ENCODE assay signal across 26 cellular contexts in the genomic region with DNA sequence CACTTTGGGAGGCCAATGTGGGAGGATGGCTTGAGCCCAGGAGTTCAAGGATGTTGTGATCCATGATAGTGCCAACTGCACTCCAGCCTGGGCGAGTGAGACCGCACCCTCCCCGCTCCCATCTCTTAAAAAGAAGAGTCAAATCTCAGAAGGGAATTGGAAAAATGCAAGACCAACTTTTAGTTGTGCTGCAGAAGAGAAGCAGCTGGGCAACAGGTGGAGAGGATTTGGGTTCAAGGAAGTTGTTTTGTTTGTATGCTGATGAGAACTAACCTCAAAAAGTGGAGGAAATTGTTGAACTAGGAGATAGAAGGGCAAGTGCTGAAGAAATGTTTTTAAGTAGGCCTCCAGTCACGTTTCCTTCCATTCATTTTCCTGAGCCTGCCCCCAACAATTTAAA.
"Had no signal": no experiment of that assay in that cellular context is flagged by ENCODE, and none has a peak within 500 bp of the region (broad histone marks: within the 10 kb centered on the region; RNA-seq: fewer than 3 reads in every experiment).

No MANE protein-coding gene starts in this region.

- H3K9me3 Mint-ChIP-seq: activated B cell treated with CpG ODN at 0.5 μM for 24 hours; activated naive CD8-positive, alpha-beta T cell treated with anti-CD3 and anti-CD28 coated beads, Interleukin-2, amount 10 ng/mL, durations not matched to agents 7 days and 5 days; activated T-helper 1 cell treated with anti-CD3 and anti-CD28 coated beads, Interleukin-12 subunit alpha, Interleukin-12 subunit beta, Interleukin-2, Interleukin-4 antibody, amounts not matched to agents 30 ng/mL and 10 ng/mL and 1 ng/mL, durations not matched to agents 14 hours and 24 hours and 36 hours; brain; naive B cell; neural crest cell; stimulated activated naive B cell treated with anti-CD40 and anti-IgM and Interleukin-4, amounts not matched to agents 10 μg/mL and 1 μg/mL and 100 μg/mL, for 72 hours had no signal

- H3K27ac Mint-ChIP-seq: activated B cell treated with CpG ODN at 0.5 μM for 24 hours; activated naive CD8-positive, alpha-beta T cell treated with anti-CD3 and anti-CD28 coated beads, Interleukin-2, amount 10 ng/mL, durations not matched to agents 7 days and 5 days; activated T-helper 1 cell treated with anti-CD3 and anti-CD28 coated beads, Interleukin-12 subunit alpha, Interleukin-12 subunit beta, Interleukin-2, Interleukin-4 antibody, amounts not matched to agents 30 ng/mL and 10 ng/mL and 1 ng/mL, durations not matched to agents 14 hours and 24 hours and 36 hours; stimulated activated naive B cell treated with anti-CD40 and anti-IgM and Interleukin-4, amounts not matched to agents 10 μg/mL and 1 μg/mL and 100 μg/mL, for 72 hours had no signal

- H3K4me1 Mint-ChIP-seq: activated B cell treated with CpG ODN at 0.5 μM for 24 hours; activated naive CD8-positive, alpha-beta T cell treated with anti-CD3 and anti-CD28 coated beads, Interleukin-2, amount 10 ng/mL, durations not matched to agents 7 days and 5 days; brain; naive B cell; neural crest cell; stimulated activated naive B cell treated with anti-CD40 and anti-IgM and Interleukin-4, amounts not matched to agents 10 μg/mL and 1 μg/mL and 100 μg/mL, for 72 hours had no signal

- H3K4me3 Mint-ChIP-seq: activated B cell treated with CpG ODN at 0.5 μM for 24 hours; activated naive CD8-positive, alpha-beta T cell treated with anti-CD3 and anti-CD28 coated beads, Interleukin-2, amount 10 ng/mL, durations not matched to agents 7 days and 5 days; activated T-helper 1 cell treated with anti-CD3 and anti-CD28 coated beads, Interleukin-12 subunit alpha, Interleukin-12 subunit beta, Interleukin-2, Interleukin-4 antibody, amounts not matched to agents 30 ng/mL and 10 ng/mL and 1 ng/mL, durations not matched to agents 14 hours and 24 hours and 36 hours; brain; naive B cell; neural crest cell; stimulated activated naive B cell treated with anti-CD40 and anti-IgM and Interleukin-4, amounts not matched to agents 10 μg/mL and 1 μg/mL and 100 μg/mL, for 72 hours had no signal

- DNase-seq: activated B cell treated with CpG ODN at 0.5 μM for 24 hours; activated effector memory CD4-positive, alpha-beta T cell treated with anti-CD3 and anti-CD28 coated beads, Interleukin-2, amount 50 U/mL, for 16 hours; activated naive CD8-positive, alpha-beta T cell treated with anti-CD3 and anti-CD28 coated beads, Interleukin-2, amount 10 ng/mL, durations not matched to agents 7 days and 5 days; activated T-cell treated with anti-CD3 and anti-CD28 coated beads for 4 hours; cerebellar nuclear complex; colonic mucosa; dorsolateral prefrontal cortex; effector memory CD4-positive, alpha-beta T cell; erythroblast; left cardiac atrium; left ventricle myocardium superior; mucosa of descending colon; naive B cell; nucleus accumbens; psoas muscle; stimulated activated CD4-positive, alpha-beta T cell treated with anti-CD3 and anti-CD28 coated beads, Interleukin-15, amount 100 ng/mL, for 24 hours; stimulated activated CD4-positive, alpha-beta T cell treated with anti-CD3 and anti-CD28 coated beads, Interleukin-2, amount 100 ng/mL, for 24 hours; stimulated activated naive B cell treated with anti-CD40 and anti-IgM and Interleukin-4, amounts not matched to agents 10 μg/mL and 1 μg/mL and 100 μg/mL, for 72 hours; stomach; T-helper 2 cell; thyroid gland; upper lobe of left lung had no signal

- H3K27me3 Mint-ChIP-seq: activated B cell treated with CpG ODN at 0.5 μM for 24 hours; activated naive CD8-positive, alpha-beta T cell treated with anti-CD3 and anti-CD28 coated beads, Interleukin-2, amount 10 ng/mL, durations not matched to agents 7 days and 5 days; brain; naive B cell; stimulated activated naive B cell treated with anti-CD40 and anti-IgM and Interleukin-4, amounts not matched to agents 10 μg/mL and 1 μg/mL and 100 μg/mL, for 72 hours had no signal

- ATAC-seq: gastroesophageal sphincter; left cardiac atrium; left ventricle myocardium superior; mucosa of descending colon; psoas muscle; stimulated activated naive B cell treated with anti-CD40 and anti-IgM and Interleukin-4, amounts not matched to agents 10 μg/mL and 1 μg/mL and 100 μg/mL, for 72 hours had no signal
